12 cellular contexts compared by ENCODE assay signal in the genomic region with DNA sequence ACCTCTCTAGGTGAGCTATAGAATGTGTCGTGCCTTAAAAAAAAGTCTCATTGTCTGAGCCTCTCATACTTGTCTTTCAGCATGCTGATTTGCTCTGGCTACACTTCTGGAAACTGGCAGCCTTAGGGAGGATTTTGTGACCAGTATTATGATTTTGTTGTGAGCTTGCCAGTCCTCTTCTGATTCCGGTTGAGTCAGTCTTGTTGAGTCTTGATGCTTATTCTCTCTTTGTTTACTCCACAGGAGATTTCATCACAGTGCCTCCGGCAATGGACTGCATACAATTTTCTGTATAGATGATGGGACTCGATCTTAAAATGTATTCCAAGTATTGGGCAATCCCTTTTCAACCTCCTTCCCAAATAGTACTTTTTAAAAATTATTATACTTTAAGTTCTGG.
DNase-seq lines count a peak whose midpoint lies in the region.
"Had no signal": no experiment of that assay in that cellular context is flagged by ENCODE, and none has a peak within 500 bp of the region (broad histone marks: within the 10 kb centered on the region; RNA-seq: fewer than 3 reads in every experiment).

No MANE protein-coding gene starts in this region.

- peaks cover 3% of the 10 kb centered on the region for H3K27me3 Mint-ChIP-seq in activated T-helper 1 cell treated with anti-CD3 and anti-CD28 coated beads, Interleukin-12 subunit alpha, Interleukin-12 subunit beta, Interleukin-2, Interleukin-4 antibody, amounts not matched to agents 30 ng/mL and 10 ng/mL and 1 ng/mL, durations not matched to agents 14 hours and 24 hours and 36 hours (ENCODE audit: insufficient read depth)

- intact Hi-C loops in activated T-helper 1 cell treated with anti-CD3 and anti-CD28 coated beads, Interleukin-12 subunit alpha, Interleukin-12 subunit beta, Interleukin-2, Interleukin-4 antibody, amounts not matched to agents 30 ng/mL and 10 ng/mL and 1 ng/mL, durations not matched to agents 14 hours and 24 hours and 36 hours (cut with micrococcal nuclease) = no loop called here

- H3K27ac Mint-ChIP-seq in activated T-helper 1 cell treated with anti-CD3 and anti-CD28 coated beads, Interleukin-12 subunit alpha, Interleukin-12 subunit beta, Interleukin-2, Interleukin-4 antibody, amounts not matched to agents 30 ng/mL and 10 ng/mL and 1 ng/mL, durations not matched to agents 14 hours and 24 hours and 36 hours = no peak overlapping the region
- H3K27ac Mint-ChIP-seq: activated naive CD4-positive, alpha-beta T cell treated with anti-CD3 and anti-CD28 coated beads, Interleukin-2, amount 50 U/mL, for 72 hours; T-cell had no signal

- H3K4me1 Mint-ChIP-seq in activated T-helper 1 cell treated with anti-CD3 and anti-CD28 coated beads, Interleukin-12 subunit alpha, Interleukin-12 subunit beta, Interleukin-2, Interleukin-4 antibody, amounts not matched to agents 30 ng/mL and 10 ng/mL and 1 ng/mL, durations not matched to agents 14 hours and 24 hours and 36 hours (ENCODE audit: low read depth) = no peaks in the 10 kb centered on the region
- H3K4me1 Mint-ChIP-seq: T-cell had no signal

- peak; percentile 9 for DNase-seq in GOT3 (lab: John Stamatoyannopoulos, UW)
- peak; percentile 11 for DNase-seq in amniotic epithelial cell (ENCODE audit: low read depth)
- DNase-seq in fibroblast of the conjunctiva (ENCODE audit: low read depth) = peak; percentile 90
- DNase-seq in stromal cell of bone marrow (ENCODE audit: low read depth) = peak; percentile 41
- DNase-seq in DMS53 treated with DMSO at 0.1 percent for 48 hours (lab: John Stamatoyannopoulos, UW; ENCODE audit: unreplicated experiment) = no peak
- DNase-seq in activated naive CD4-positive, alpha-beta T cell treated with Interleukin-2 at 50 U/mL for 16 hours = no peak
- no peak for DNase-seq in activated T-helper 1 cell treated with anti-CD3 and anti-CD28 coated beads, Interleukin-12 subunit alpha, Interleukin-12 subunit beta, Interleukin-2, Interleukin-4 antibody, amounts not matched to agents 30 ng/mL and 10 ng/mL and 1 ng/mL, durations not matched to agents 14 hours and 24 hours and 36 hours (ENCODE audit: low spot score)
- DNase-seq: DMS79; effector CD8-positive, alpha-beta T cell; NCI-H82; T-cell had no signal

- peaks cover 3% of the 10 kb centered on the region for H3K9me3 Mint-ChIP-seq in activated T-helper 1 cell treated with anti-CD3 and anti-CD28 coated beads, Interleukin-12 subunit alpha, Interleukin-12 subunit beta, Interleukin-2, Interleukin-4 antibody, amounts not matched to agents 30 ng/mL and 10 ng/mL and 1 ng/mL, durations not matched to agents 14 hours and 24 hours and 36 hours

- H3K4me3 Mint-ChIP-seq in activated T-helper 1 cell treated with anti-CD3 and anti-CD28 coated beads, Interleukin-12 subunit alpha, Interleukin-12 subunit beta, Interleukin-2, Interleukin-4 antibody, amounts not matched to agents 30 ng/mL and 10 ng/mL and 1 ng/mL, durations not matched to agents 14 hours and 24 hours and 36 hours = no peak overlapping the region
- H3K4me3 Mint-ChIP-seq: T-cell had no signal

- no peaks in the 10 kb centered on the region for H3K36me3 Mint-ChIP-seq in activated T-helper 1 cell treated with anti-CD3 and anti-CD28 coated beads, Interleukin-12 subunit alpha, Interleukin-12 subunit beta, Interleukin-2, Interleukin-4 antibody, amounts not matched to agents 30 ng/mL and 10 ng/mL and 1 ng/mL, durations not matched to agents 14 hours and 24 hours and 36 hours (ENCODE audit: low read depth)
- H3K36me3 Mint-ChIP-seq: T-cell had no signal

Comparison
In these comparisons a context has a peak if more than half of its experiments do, and no peak if none do; other contexts are left out.
1. DNase-seq: peak in GOT3 (single experiment), amniotic epithelial cell (single experiment), fibroblast of the conjunctiva (single experiment) and stromal cell of bone marrow (single experiment); none in DMS53 treated with DMSO at 0.1 percent for 48 hours (single experiment), activated naive CD4-positive, alpha-beta T cell treated with Interleukin-2 at 50 U/mL for 16 hours (single experiment) and activated T-helper 1 cell treated with anti-CD3 and anti-CD28 coated beads, Interleukin-12 subunit alpha, Interleukin-12 subunit beta, Interleukin-2, Interleukin-4 antibody, amounts not matched to agents 30 ng/mL and 10 ng/mL and 1 ng/mL, durations not matched to agents 14 hours and 24 hours and 36 hours (single experiment).